In the genomic region with DNA sequence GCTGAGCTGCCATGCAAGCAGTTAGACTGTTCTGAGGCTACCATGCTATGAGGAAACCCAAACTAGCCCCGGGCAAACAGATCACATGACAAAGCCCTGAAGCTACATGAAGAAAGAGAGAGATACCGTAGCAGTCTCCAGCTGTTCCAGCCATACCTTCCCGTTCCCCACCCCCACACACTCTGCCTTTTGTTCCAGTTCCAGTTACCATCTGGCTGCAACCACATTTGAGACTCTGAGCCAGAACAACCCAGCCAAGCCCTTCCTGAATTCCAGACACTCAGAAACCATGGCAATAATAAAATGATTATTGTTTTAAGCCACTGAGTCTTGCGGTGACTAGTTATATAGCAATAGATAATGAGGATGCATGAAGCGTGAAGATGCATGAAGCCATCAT, we compare ENCODE assay signal across 8 cellular contexts. TPM values are rescaled to one million over a fixed set of nuclear protein-coding genes. Genes with fewer than 3 reads are reported as not detected.
DNase-seq lines count a peak whose midpoint lies in the region; ATAC-seq and TF ChIP-seq lines count a peak whose summit lies in the region.

No MANE protein-coding gene starts in this region.

- H3K9ac ChIP-seq in smooth muscle cell (ENCODE audit: low read depth) = no peak overlapping the region

- peak overlapping the region; percentile 61 for H3K4me2 ChIP-seq in smooth muscle cell

- H3F3A ChIP-seq in smooth muscle cell (ENCODE audit: low read depth) = peaks cover 10% of the 10 kb centered on the region

- no peaks in the 10 kb centered on the region for H3K27me3 ChIP-seq in gastroesophageal sphincter
- H3K27me3 ChIP-seq in smooth muscle cell (ENCODE audit: low read depth) = no peaks in the 10 kb centered on the region
- no peaks in the 10 kb centered on the region for H3K27me3 ChIP-seq in right lobe of liver

- WGBS in gastroesophageal sphincter (ENCODE audit: low coverage in 1 of 2), 2 donors = 34 to 45% methylated on average over 5 of the region's 5 CpGs
- WGBS in smooth muscle cell (ENCODE audit: low lambda C conversion rate) = 29% methylated on average over 5 of the region's 5 CpGs
- WGBS in right lobe of liver (ENCODE audit: insufficient coverage, low coverage, low lambda C conversion rate, missing lambda C conversion rate) = 38% methylated on average over 5 of the region's 5 CpGs

- peaks cover 0 to 7% (median 0%) of the 10 kb centered on the region in 3 donors for H3K9me3 ChIP-seq in gastroesophageal sphincter
- H3K9me3 ChIP-seq in smooth muscle cell (replicated peaks; ENCODE audit: low read depth) = no peaks in the 10 kb centered on the region
- no peaks in the 10 kb centered on the region for H3K9me3 ChIP-seq in right lobe of liver

- no peak overlapping the region for H2AFZ ChIP-seq in smooth muscle cell (ENCODE audit: low read depth)

- TF ChIP-seq RAD21 in Ishikawa (IDR thresholded peaks at IDR 0.05; ENCODE audit: low read depth) = no peak; the same call in 1 of the 2 replicates

- DNase-seq in SHP77 treated with DMSO at 0.1 percent for 48 hours (lab: John Stamatoyannopoulos, UW) = peak; percentile 8
- DNase-seq in smooth muscle cell (lab: John Stamatoyannopoulos, UW; ENCODE audit: unreplicated experiment) = no peak
- no peak for DNase-seq in right lobe of liver
- no peak for DNase-seq in HuH-7.5 (ENCODE audit: low spot score)
- no peak for DNase-seq in putamen (ENCODE audit: low spot score)

- H3K36me3 ChIP-seq in gastroesophageal sphincter (no peaks in the 10 kb centered on the region), smooth muscle cell (ENCODE audit: low read depth) (no peaks in the 10 kb centered on the region), right lobe of liver (no peaks in the 10 kb centered on the region)

- TF ChIP-seq EP300 in Ishikawa (IDR thresholded peaks at IDR 0.05; ENCODE audit: borderline replicate concordance) (peak; percentile 78; the same call in 1 of the 2 replicates), gastroesophageal sphincter (IDR thresholded peaks at IDR 0.05) (no peak)

- no peaks in the 10 kb centered on the region for H4K20me1 ChIP-seq in smooth muscle cell (ENCODE audit: low read depth)

- no peak for TF ChIP-seq CTCF in gastroesophageal sphincter (IDR thresholded peaks at IDR 0.05)
- no peak for TF ChIP-seq CTCF in smooth muscle cell (IDR thresholded peaks at IDR 0.05; ENCODE audit: borderline replicate concordance, insufficient read depth, poor library complexity, severe bottlenecking)
- TF ChIP-seq CTCF in right lobe of liver (IDR thresholded peaks at IDR 0.05) = no peak

- H3K4me3 ChIP-seq in gastroesophageal sphincter = no peak overlapping the region
- H3K4me3 ChIP-seq in smooth muscle cell = no peak overlapping the region
- H3K4me3 ChIP-seq in right lobe of liver = no peak overlapping the region

- TF ChIP-seq POLR2A in gastroesophageal sphincter (IDR thresholded peaks at IDR 0.05) = no peak
- no peak for TF ChIP-seq POLR2A in right lobe of liver (IDR thresholded peaks at IDR 0.05)

- ATAC-seq in gastroesophageal sphincter (peak; percentile 54), HG03280 (IDR thresholded peaks at IDR 0.05; ENCODE audit: unreplicated experiment) (no peak), right lobe of liver (no peak)

- peak overlapping the region in 3 of 4 donors; percentile 14 to 38 (median 33) for H3K27ac ChIP-seq in gastroesophageal sphincter
- peak overlapping the region; percentile 81 for H3K27ac ChIP-seq in smooth muscle cell (ENCODE audit: low read depth)
- H3K27ac ChIP-seq in right lobe of liver = no peak overlapping the region

- H3K79me2 ChIP-seq in smooth muscle cell (ENCODE audit: low read depth) = peaks cover 13% of the 10 kb centered on the region

- intact Hi-C loops in right lobe of liver (cut with DNase I) = loop anchor here (10.0 kb wide), 3 partner anchors 92 to 208 kb away; no protein-coding TSS in a partner anchor

- H3K4me1 ChIP-seq in gastroesophageal sphincter (peaks cover 7 to 38% (median 25%) of the 10 kb centered on the region in 3 donors), smooth muscle cell (ENCODE audit: low read depth) (peaks cover 16% of the 10 kb centered on the region), right lobe of liver (peaks cover 0 to 13% (median 0%) of the 10 kb centered on the region in 4 donors)

TF ChIP-seq in Ishikawa, 13 proteins besides CTCF, POLR2A, EP300 and RAD21:
- TF ChIP-seq, protein P1, sequence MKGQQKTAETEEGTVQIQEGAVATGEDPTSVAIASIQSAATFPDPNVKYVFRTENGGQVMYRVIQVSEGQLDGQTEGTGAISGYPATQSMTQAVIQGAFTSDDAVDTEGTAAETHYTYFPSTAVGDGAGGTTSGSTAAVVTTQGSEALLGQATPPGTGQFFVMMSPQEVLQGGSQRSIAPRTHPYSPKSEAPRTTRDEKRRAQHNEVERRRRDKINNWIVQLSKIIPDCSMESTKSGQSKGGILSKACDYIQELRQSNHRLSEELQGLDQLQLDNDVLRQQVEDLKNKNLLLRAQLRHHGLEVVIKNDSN (IDR thresholded peaks at IDR 0.05) = peak; percentile 54; the same call in 1 of the 2 replicates
- no peak for TF ChIP-seq ZBTB7A (IDR thresholded peaks at IDR 0.05; ENCODE audit: low read depth)
- no peak for TF ChIP-seq FOXM1 (IDR thresholded peaks at IDR 0.05; ENCODE audit: borderline replicate concordance, low read depth)
- TF ChIP-seq NFIC (IDR thresholded peaks at IDR 0.05) = peak; percentile 58
- TF ChIP-seq YY1 (IDR thresholded peaks at IDR 0.05; ENCODE audit: low read depth) = no peak
- TF ChIP-seq, protein P2, sequence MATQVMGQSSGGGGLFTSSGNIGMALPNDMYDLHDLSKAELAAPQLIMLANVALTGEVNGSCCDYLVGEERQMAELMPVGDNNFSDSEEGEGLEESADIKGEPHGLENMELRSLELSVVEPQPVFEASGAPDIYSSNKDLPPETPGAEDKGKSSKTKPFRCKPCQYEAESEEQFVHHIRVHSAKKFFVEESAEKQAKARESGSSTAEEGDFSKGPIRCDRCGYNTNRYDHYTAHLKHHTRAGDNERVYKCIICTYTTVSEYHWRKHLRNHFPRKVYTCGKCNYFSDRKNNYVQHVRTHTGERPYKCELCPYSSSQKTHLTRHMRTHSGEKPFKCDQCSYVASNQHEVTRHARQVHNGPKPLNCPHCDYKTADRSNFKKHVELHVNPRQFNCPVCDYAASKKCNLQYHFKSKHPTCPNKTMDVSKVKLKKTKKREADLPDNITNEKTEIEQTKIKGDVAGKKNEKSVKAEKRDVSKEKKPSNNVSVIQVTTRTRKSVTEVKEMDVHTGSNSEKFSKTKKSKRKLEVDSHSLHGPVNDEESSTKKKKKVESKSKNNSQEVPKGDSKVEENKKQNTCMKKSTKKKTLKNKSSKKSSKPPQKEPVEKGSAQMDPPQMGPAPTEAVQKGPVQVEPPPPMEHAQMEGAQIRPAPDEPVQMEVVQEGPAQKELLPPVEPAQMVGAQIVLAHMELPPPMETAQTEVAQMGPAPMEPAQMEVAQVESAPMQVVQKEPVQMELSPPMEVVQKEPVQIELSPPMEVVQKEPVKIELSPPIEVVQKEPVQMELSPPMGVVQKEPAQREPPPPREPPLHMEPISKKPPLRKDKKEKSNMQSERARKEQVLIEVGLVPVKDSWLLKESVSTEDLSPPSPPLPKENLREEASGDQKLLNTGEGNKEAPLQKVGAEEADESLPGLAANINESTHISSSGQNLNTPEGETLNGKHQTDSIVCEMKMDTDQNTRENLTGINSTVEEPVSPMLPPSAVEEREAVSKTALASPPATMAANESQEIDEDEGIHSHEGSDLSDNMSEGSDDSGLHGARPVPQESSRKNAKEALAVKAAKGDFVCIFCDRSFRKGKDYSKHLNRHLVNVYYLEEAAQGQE (IDR thresholded peaks at IDR 0.05; ENCODE audit: low read depth) = no peak
- TF ChIP-seq, protein P3, sequence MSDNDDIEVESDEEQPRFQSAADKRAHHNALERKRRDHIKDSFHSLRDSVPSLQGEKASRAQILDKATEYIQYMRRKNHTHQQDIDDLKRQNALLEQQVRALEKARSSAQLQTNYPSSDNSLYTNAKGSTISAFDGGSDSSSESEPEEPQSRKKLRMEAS (IDR thresholded peaks at IDR 0.05) = no peak
- TF ChIP-seq CEBPB (IDR thresholded peaks at IDR 0.05) = 0 out of 2 replicates have a peak, but pooled peaks have one; percentile 11
- TF ChIP-seq TCF12 (IDR thresholded peaks at IDR 0.05; ENCODE audit: low read depth) = peak; percentile 86
- TF ChIP-seq TAF1 (IDR thresholded peaks at IDR 0.05; ENCODE audit: low read depth) = no peak
- TF ChIP-seq EGR1 (IDR thresholded peaks at IDR 0.05) = no peak
- peak; percentile 58; the same call in 1 of the 2 replicates for TF ChIP-seq TEAD4 (IDR thresholded peaks at IDR 0.05)
- TF ChIP-seq CREB1 (IDR thresholded peaks at IDR 0.05; ENCODE audit: low read depth) = no peak

RNA-seq across cellular contexts. Expression of a gene that starts 28.3 kb away (rescaled TPM):
- total RNA-seq in gastroesophageal sphincter (10 to 100 TPM; 44.7 to 89.5 (median 54.8) TPM), smooth muscle cell (26.9 and 29.5 TPM in 2 replicates), right lobe of liver (10 to 100 TPM in 4 of 6 experiments, 1 to 10 TPM in 2; 7.0 to 37.7 (median 13.8) TPM)
- polyA plus RNA-seq in smooth muscle cell = 16.0 TPM in 2 replicates

Comparison
In these comparisons a context has a peak if more than half of its experiments do, and no peak if none do; other contexts are left out.
1. H3K27ac ChIP-seq: peak in gastroesophageal sphincter (3 of 4) and smooth muscle cell (single experiment); none in right lobe of liver (0 of 3).